11 cellular contexts compared by ENCODE assay signal in the genomic region with DNA sequence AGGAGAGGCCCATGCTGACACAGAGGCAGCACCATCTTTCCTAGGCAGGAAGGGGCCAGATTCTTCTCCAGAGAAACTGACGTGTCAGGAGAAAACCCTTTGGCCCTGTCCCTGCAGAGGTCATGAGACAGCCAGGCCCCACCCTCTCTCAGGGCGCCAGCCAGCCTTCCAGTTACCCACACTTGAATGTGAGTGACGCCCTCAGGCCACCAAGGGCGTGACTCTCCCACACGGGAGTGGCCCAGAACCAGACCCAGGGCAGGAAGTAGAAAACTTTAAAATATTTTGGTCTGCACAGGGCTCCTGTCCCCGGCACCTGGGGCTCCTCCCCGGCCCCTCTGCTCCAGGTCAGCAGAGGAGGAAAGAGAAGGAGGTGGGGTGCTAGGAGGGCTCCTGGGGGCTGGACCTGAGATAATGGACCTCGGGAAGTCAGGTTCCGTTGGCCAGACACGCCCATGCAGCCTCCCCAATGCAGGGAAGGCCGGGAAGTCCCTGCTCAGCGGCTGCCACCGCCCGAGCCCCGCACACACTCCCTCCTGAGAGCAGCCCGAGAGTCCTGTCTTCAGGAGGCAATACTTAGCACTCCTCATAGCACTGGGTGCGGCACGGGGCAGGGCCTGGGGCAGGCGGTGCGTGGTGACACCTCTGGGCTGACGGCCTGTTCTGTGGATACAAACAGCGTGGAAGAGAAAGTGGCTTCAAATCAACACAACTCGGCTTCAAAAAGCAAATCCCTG.
DNase-seq lines count a peak whose midpoint lies in the region; ATAC-seq and TF ChIP-seq lines count a peak whose summit lies in the region.
"Had no signal": no experiment of that assay in that cellular context is flagged by ENCODE, and none has a peak within 500 bp of the region (broad histone marks: within the 10 kb centered on the region; RNA-seq: fewer than 3 reads in every experiment).

No MANE protein-coding gene starts in this region.

- ATAC-seq in PC-3: peak; percentile 91
- ATAC-seq in HG02981 (IDR thresholded peaks at IDR 0.05; ENCODE audit: unreplicated experiment): no peak

- H3K4me1 ChIP-seq in PC-3 (ENCODE audit: insufficient read depth, low read length) (0 out of 2 replicates have a peak, but pooled peaks cover 6% of the 10 kb centered on the region), right atrium auricular region (peaks cover 0 to 13% of the 10 kb centered on the region in 2 donors)

- no peak overlapping the region for H3K9ac ChIP-seq in PC-3 (ENCODE audit: low read length)

- H3K9me3 ChIP-seq in PC-3 (ENCODE audit: low read length) (no peaks in the 10 kb centered on the region), right atrium auricular region (no peaks in the 10 kb centered on the region)

- H3F3A ChIP-seq in PC-3 (ENCODE audit: low read length, unreplicated experiment): no peaks in the 10 kb centered on the region

- no peaks in the 10 kb centered on the region for H4K20me1 ChIP-seq in PC-3 (ENCODE audit: low read length)

- no peaks in the 10 kb centered on the region for H3K27me3 ChIP-seq in PC-3 (ENCODE audit: low read length)
- H3K27me3 ChIP-seq in right atrium auricular region: no peaks in the 10 kb centered on the region

- peak; percentile 1 for DNase-seq in EH (ENCODE audit: low read depth)
- peak; percentile 27 for DNase-seq in PC-3
- peak; percentile 87 for DNase-seq in right atrium auricular region (ENCODE audit: low spot score)
- peak; percentile 16 for DNase-seq in renal cortical epithelial cell (ENCODE audit: low read depth)
- DNase-seq in stimulated activated CD8-positive, alpha-beta memory T cell treated with anti-CD3 and anti-CD28 coated beads, Interleukin-4, amount 100 ng/mL, for 48 hours: no peak
- no peak for DNase-seq in cortex of kidney (lab: John Stamatoyannopoulos, UW)
- DNase-seq in SK-N-DZ (ENCODE audit: low spot score): no peak
- DNase-seq: NCI-H526 treated with DMSO at 0.1 percent for 48 hours; stimulated activated CD4-positive, alpha-beta T cell treated with anti-CD3 and anti-CD28 coated beads, Interleukin-2, amount 100 ng/mL, for 24 hours had no signal

- TF ChIP-seq CTCF in PC-3 (conservative IDR thresholded peaks at IDR 0.05; ENCODE audit: low read depth, low read length) (no peak), right atrium auricular region (IDR thresholded peaks at IDR 0.05) (no peak)

- H3K79me2 ChIP-seq in PC-3 (ENCODE audit: low read length): no peaks in the 10 kb centered on the region

- H2AFZ ChIP-seq in PC-3 (ENCODE audit: low read length): peak overlapping the region; percentile 33

- BruUV-seq in PC-3 (replicated peaks; lab: Mats Ljungman, UMichigan): no TSS peak

- CTCF ChIA-PET in PC-3 (lab: Charles Lee): no interaction called here

- intact Hi-C loops in PC-3 (cut with micrococcal nuclease): no loop called here

- H3K27ac ChIP-seq in PC-3 (ENCODE audit: low read length) (no peak overlapping the region), right atrium auricular region (peak overlapping the region in 1 of 2 donors; percentile 35)
- H3K27ac ChIP-seq: epithelial cell of prostate had no signal

- POLR2A ChIA-PET in PC-3 (lab: Charles Lee; ENCODE audit: unreplicated experiment): no interaction called here

- no peaks in the 10 kb centered on the region for H3K9me2 ChIP-seq in PC-3 (replicated peaks; ENCODE audit: low read length)

- no peak overlapping the region for H3K4me3 ChIP-seq in PC-3 (ENCODE audit: low read length)
- peak overlapping the region in 1 of 2 donors; percentile 3 for H3K4me3 ChIP-seq in right atrium auricular region

- H3K36me3 ChIP-seq in PC-3 (ENCODE audit: low read depth, low read length) (no peaks in the 10 kb centered on the region), right atrium auricular region (no peaks in the 10 kb centered on the region)

- H3K4me2 ChIP-seq in PC-3 (ENCODE audit: low read length): peak overlapping the region; percentile 29; the same call in 1 of the 2 replicates

Comparison
In these comparisons a context has a peak if more than half of its experiments do, and no peak if none do; other contexts are left out.
1. DNase-seq: peak in EH (single experiment), PC-3 (single experiment), right atrium auricular region (single experiment) and renal cortical epithelial cell (single experiment); none in stimulated activated CD8-positive, alpha-beta memory T cell treated with anti-CD3 and anti-CD28 coated beads, Interleukin-4, amount 100 ng/mL, for 48 hours (single experiment), cortex of kidney (single experiment) and SK-N-DZ (single experiment).